In genomic region chr7:144239365-144239764, GRCh38 we compare ENCODE assay signal across 15 cellular contexts. TPM values are rescaled to one million over a fixed set of nuclear protein-coding genes. Genes with fewer than 3 reads are reported as not detected.
DNase-seq lines count a peak whose midpoint lies in the region; ATAC-seq, FAIRE-seq and TF ChIP-seq lines count a peak whose summit lies in the region.
"Not testable (repeated sequence)": the region's sequence is repeated elsewhere in the genome, so short reads cannot be mapped to it uniquely, and the experiment has no call there.
"Had no signal": no experiment of that assay in that cellular context is flagged by ENCODE, and none has a peak within 500 bp of the region (broad histone marks: within the 10 kb centered on the region; RNA-seq: fewer than 3 reads in every experiment).

TSS of gene OR2A42 (minus strand) at chr7:144239605. CDS start at chr7:144232843, 6,762 bp downstream.

- not testable (repeated sequence) for H3F3A ChIP-seq in neural progenitor cell (ENCODE audit: low read depth)

- H2AFZ ChIP-seq in neural progenitor cell (replicated peaks), result not testable (repeated sequence)

- TF ChIP-seq CTCF in neural progenitor cell (IDR thresholded peaks at IDR 0.05); pancreas (IDR thresholded peaks at IDR 0.05): not testable (repeated sequence)

- not testable (repeated sequence) for H3K9ac ChIP-seq in neural progenitor cell

- ATAC-seq in pancreas, result peak in 3 of 4 donors; percentile 32 to 76 (median 64)

- not testable (repeated sequence) for H3K36me3 Mint-ChIP-seq in neural progenitor cell

- peak; percentile 45 for FAIRE-seq in GM12891 (lab: Jason Lieb, UNC)
- not testable (repeated sequence) for FAIRE-seq in pancreas (lab: Jason Lieb, UNC)

- H4K20me1 ChIP-seq in neural progenitor cell (ENCODE audit: low read depth), result not testable (repeated sequence)

- DNase-seq in GM12891 (ENCODE audit: insufficient read length, low spot score); neural progenitor cell (ENCODE audit: low spot score); pancreas: not testable (repeated sequence)

- not testable (repeated sequence) for H3K36me3 ChIP-seq in neural progenitor cell, pancreas

- H3K4me1 Mint-ChIP-seq in neural progenitor cell, result not testable (repeated sequence)

- intact Hi-C loops in pancreas (cut with DNase I), result not testable (repeated sequence)

- H3K4me2 ChIP-seq in neural progenitor cell, result peak within 1 kb of the TSS; percentile 23

- not testable (repeated sequence) for H3K9me3 ChIP-seq in neural progenitor cell (ENCODE audit: low read depth); pancreas

- not testable (repeated sequence) for H3K79me2 ChIP-seq in neural progenitor cell (ENCODE audit: low read depth)

- H3K27me3 Mint-ChIP-seq in neural progenitor cell (ENCODE audit: insufficient read depth, low read depth), result not testable (repeated sequence)

- H3K9me3 Mint-ChIP-seq in neural progenitor cell, result not testable (repeated sequence)

- not testable (repeated sequence) for H3K4me3 Mint-ChIP-seq in neural progenitor cell

- not testable (repeated sequence) for H3K4me3 ChIP-seq in neural progenitor cell, pancreas

- H3K27ac Mint-ChIP-seq in neural progenitor cell, result not testable (repeated sequence)

- not testable (repeated sequence) for H3K4me1 ChIP-seq in neural progenitor cell, pancreas

- WGBS in pancreas, 2 donors, result 20 to 43% methylated on average over 1 of the region's 2 CpGs

- peak within 1 kb of the TSS; percentile 9 for H3K27ac ChIP-seq in neural progenitor cell
- not testable (repeated sequence) for H3K27ac ChIP-seq in pancreas

- TF ChIP-seq POLR2A in GM12891 (IDR thresholded peaks at IDR 0.05; ENCODE audit: low read depth, low read length), result not testable (repeated sequence)

- not testable (repeated sequence) for H3K27me3 ChIP-seq in neural progenitor cell, pancreas

RNA-seq across cellular contexts. Expression of gene OR2A42, which starts in this region (rescaled TPM):
- 0.10 TPM for polyA plus RNA-seq in GM12891 (2012; ENCODE audit: low read depth, missing spikeins)
- total RNA-seq in neural progenitor cell (ENCODE audit: low replicate concordance) (0.15 TPM in 1 of 2 replicates, not detected in the other), pancreas (not detected)
- polyA plus RNA-seq in pancreas, result not detected
- total RNA-seq: A172; Caco-2; Calu3; CD4-positive, alpha-beta memory T cell; CD4-positive, alpha-beta T cell; CD8-positive, alpha-beta memory T cell; CD8-positive, alpha-beta T cell; Daoy had no signal
- polyA plus RNA-seq: A549; AG04450; BJ; CD14-positive monocyte; CD4-positive, alpha-beta memory T cell; CD8-positive, alpha-beta memory T cell had no signal

Comparison
In these comparisons a context has a peak if more than half of its experiments do, and no peak if none do; other contexts are left out.
1. Peak in ATAC-seq in pancreas; RNA of the gene not detected or under 1 TPM.